In genomic region chr2:17355608-17356329, GRCh38 we compare ENCODE assay signal across 12 cellular contexts.
A peak's percentile ranks its signal among the peaks of the same experiment; 100 is the strongest.
DNase-seq lines count a peak whose midpoint lies in the region; ATAC-seq and TF ChIP-seq lines count a peak whose summit lies in the region.
"Had no signal": no experiment of that assay in that cellular context is flagged by ENCODE, and none has a peak within 500 bp of the region (broad histone marks: within the 10 kb centered on the region; RNA-seq: fewer than 3 reads in every experiment).

No MANE protein-coding gene starts in this region.

- no peaks in the 10 kb centered on the region for H3K36me3 Mint-ChIP-seq in activated naive CD8-positive, alpha-beta T cell treated with anti-CD3 and anti-CD28 coated beads for 36 hours
- no peaks in the 10 kb centered on the region for H3K36me3 Mint-ChIP-seq in CD4-positive, alpha-beta T cell (ENCODE audit: low read depth)

- CTCF ChIA-PET in CD4-positive, alpha-beta T cell (lab: Charles Lee): no interaction called here

- no peak overlapping the region for H3K27ac ChIP-seq in CD4-positive, alpha-beta T cell (ENCODE audit: low read depth, low read length)

- peak; percentile 52 for ATAC-seq in GM19328 (IDR thresholded peaks at IDR 0.05; ENCODE audit: unreplicated experiment)
- ATAC-seq in HG02840 (IDR thresholded peaks at IDR 0.05; ENCODE audit: low FRiP score, unreplicated experiment): peak; percentile 86
- no peak for ATAC-seq in CD4-positive, alpha-beta T cell (ENCODE audit: poor library complexity)
- ATAC-seq: activated CD8-positive, alpha-beta T cell treated with anti-CD3 and anti-CD28 coated beads, Interleukin-2, amount 10 ng/mL, durations not matched to agents 7 days and 5 days had no signal

- POLR2A ChIA-PET in CD4-positive, alpha-beta T cell (lab: Charles Lee): no interaction called here

- no peaks in the 10 kb centered on the region for H3K27me3 Mint-ChIP-seq in activated naive CD8-positive, alpha-beta T cell treated with anti-CD3 and anti-CD28 coated beads for 36 hours
- no peaks in the 10 kb centered on the region for H3K27me3 Mint-ChIP-seq in CD4-positive, alpha-beta T cell

- no peaks in the 10 kb centered on the region for H3K4me1 Mint-ChIP-seq in activated naive CD8-positive, alpha-beta T cell treated with anti-CD3 and anti-CD28 coated beads for 36 hours
- H3K4me1 Mint-ChIP-seq in CD4-positive, alpha-beta T cell (ENCODE audit: low read depth): no peaks in the 10 kb centered on the region

- no peak overlapping the region for H3K4me3 Mint-ChIP-seq in activated naive CD8-positive, alpha-beta T cell treated with anti-CD3 and anti-CD28 coated beads for 36 hours
- H3K4me3 Mint-ChIP-seq in CD4-positive, alpha-beta T cell: no peak overlapping the region
- H3K4me3 Mint-ChIP-seq: activated CD8-positive, alpha-beta T cell treated with anti-CD3 and anti-CD28 coated beads, Interleukin-2, amount 10 ng/mL, durations not matched to agents 7 days and 5 days had no signal

- no peak overlapping the region for H3K27ac Mint-ChIP-seq in activated naive CD8-positive, alpha-beta T cell treated with anti-CD3 and anti-CD28 coated beads for 36 hours
- no peak overlapping the region for H3K27ac Mint-ChIP-seq in CD4-positive, alpha-beta T cell
- H3K27ac Mint-ChIP-seq: activated CD8-positive, alpha-beta T cell treated with anti-CD3 and anti-CD28 coated beads, Interleukin-2, amount 10 ng/mL, durations not matched to agents 7 days and 5 days had no signal

- no peak for TF ChIP-seq CTCF in CD4-positive, alpha-beta T cell (IDR thresholded peaks at IDR 0.05)

- intact Hi-C loops in CD4-positive, alpha-beta T cell (cut with DNase I, micrococcal nuclease): no loop called here

- H3K27me3 ChIP-seq in CD4-positive, alpha-beta T cell (ENCODE audit: control insufficient read depth, insufficient read depth, low read length): no peaks in the 10 kb centered on the region

- H3K9me3 ChIP-seq in CD4-positive, alpha-beta T cell (ENCODE audit: control insufficient read depth, low read length): peaks cover 4% of the 10 kb centered on the region

- peak; percentile 48 for DNase-seq in HT1080 (ENCODE audit: low read depth)
- DNase-seq in stromal cell of bone marrow (ENCODE audit: low read depth): peak; percentile 6
- DNase-seq in islet precursor cell: no peak
- DNase-seq in activated naive CD8-positive, alpha-beta T cell treated with anti-CD3 and anti-CD28 coated beads for 36 hours: no peak
- DNase-seq in CD4-positive, alpha-beta T cell: no peak
- DNase-seq: activated CD8-positive, alpha-beta T cell treated with anti-CD3 and anti-CD28 coated beads, Interleukin-2, amount 10 ng/mL, durations not matched to agents 7 days and 5 days; EL; NCI-H2107; stimulated activated CD4-positive, alpha-beta T cell treated with anti-CD3 and anti-CD28 coated beads, Interleukin-15, amount 100 ng/mL, for 24 hours; substantia nigra had no signal

- H3K9me3 Mint-ChIP-seq in activated naive CD8-positive, alpha-beta T cell treated with anti-CD3 and anti-CD28 coated beads for 36 hours: peaks cover 11% of the 10 kb centered on the region
- H3K9me3 Mint-ChIP-seq in CD4-positive, alpha-beta T cell: peaks cover 5% of the 10 kb centered on the region

Comparison
In these comparisons a context has a peak if more than half of its experiments do, and no peak if none do; other contexts are left out.
1. DNase-seq: peak in HT1080 (single experiment) and stromal cell of bone marrow (single experiment); none in islet precursor cell (single experiment), activated naive CD8-positive, alpha-beta T cell treated with anti-CD3 and anti-CD28 coated beads for 36 hours (single experiment) and CD4-positive, alpha-beta T cell (0 of 10).